ENCODE assay signal across 22 cellular contexts in genomic region chr5:53908752-53909151, GRCh38.
"Had no signal": no experiment of that assay in that cellular context is flagged by ENCODE, and none has a peak within 500 bp of the region (broad histone marks: within the 10 kb centered on the region; RNA-seq: fewer than 3 reads in every experiment).

No MANE protein-coding gene starts in this region.

- H3K27me3 ChIP-seq: MG63 had no signal

- H3K36me3 ChIP-seq: MG63 had no signal

- DNase-seq: IMR-90, Karpas-422, KG1, MG63, NCI-H1092 treated with DMSO at 0.1 percent for 48 hours, NCI-H1436, NCI-H187, NCI-H2029, NCI-H2081 treated with DMSO at 0.1 percent for 48 hours, NCI-H2171, NCI-H226, NCI-H446, NCI-H510A, NCI-H524 treated with DMSO at 0.1 percent for 48 hours, NCI-H69, NCI-H774, RPMI8226, SHP77, SK-N-SH, SW 1271 had no signal

- H3K4me3 ChIP-seq: MG63 had no signal

- FAIRE-seq: RCC 7860 had no signal

- H3K27ac ChIP-seq: HL-60 had no signal
